In the genomic region with DNA sequence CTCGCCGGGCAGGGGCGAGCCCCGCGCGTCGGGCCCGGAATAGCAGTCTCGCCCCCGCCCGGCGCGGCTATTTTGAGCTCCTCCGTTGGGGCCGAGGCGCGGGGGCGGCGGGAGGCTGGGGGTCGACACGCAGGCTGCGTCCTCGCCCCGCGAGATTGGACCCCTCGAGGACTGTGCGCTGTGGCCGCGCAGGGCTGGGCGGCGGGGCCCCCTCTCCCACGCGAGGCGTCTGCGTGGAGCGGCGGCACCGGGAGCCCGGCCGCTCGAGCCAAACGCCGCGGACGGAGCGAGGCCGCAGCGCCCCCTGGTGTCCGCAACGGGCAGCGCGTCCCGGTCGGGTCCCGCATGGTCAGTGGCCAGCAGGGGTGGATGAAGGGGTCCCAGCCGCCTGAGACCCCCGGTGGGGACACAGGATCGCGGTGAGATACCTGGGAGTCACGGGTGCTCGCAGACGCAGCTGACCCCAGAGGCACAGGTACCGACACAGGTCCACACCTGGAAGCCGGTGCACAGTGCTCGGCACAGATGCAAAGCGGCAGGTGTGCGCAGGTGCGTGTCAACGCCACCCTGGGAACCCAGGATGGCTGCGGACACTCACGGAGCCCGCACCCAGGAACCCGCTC, we compare ENCODE assay signal across 8 cellular contexts. TPM values are rescaled to one million over a fixed set of nuclear protein-coding genes. Genes with fewer than 3 reads are reported as not detected.
DNase-seq lines count a peak whose midpoint lies in the region; ATAC-seq, FAIRE-seq and TF ChIP-seq lines count a peak whose summit lies in the region.

No MANE protein-coding gene starts in this region.

- H4K20me1 ChIP-seq in GM23248 (ENCODE audit: insufficient read depth) (no peaks in the 10 kb centered on the region), H1 (replicated peaks in 1 of 2; ENCODE audit: control insufficient read depth in 1 of 2, insufficient read depth in 2 of 2, low read length in 2 of 2) (peaks cover 5 to 15% of the 10 kb centered on the region in 2 experiments)

- peak overlapping the region; percentile 90 for H3K9ac ChIP-seq in GM23248
- H3K9ac ChIP-seq in H1 (replicated peaks in 1 of 4; ENCODE audit: extremely low read depth in 1 of 4, low read depth in 3 of 4, low read length in 3 of 4) = no peak overlapping the region; a peak in 2 of 7 replicates
- peak overlapping the region in 1 of 5 donors; percentile 49 for H3K9ac ChIP-seq in subcutaneous abdominal adipose tissue (ENCODE audit: low read length in 5 of 5)

- H3K9me3 Mint-ChIP-seq in activated CD8-positive, alpha-beta T cell treated with anti-CD3 and anti-CD28 coated beads for 36 hours = no peaks in the 10 kb centered on the region

- no peak overlapping the region for H3K56ac ChIP-seq in H1 (replicated peaks; ENCODE audit: insufficient read length, low read depth, low read length)

- peaks cover 10% of the 10 kb centered on the region; the same call in 1 of the 2 replicates for H3K36me3 ChIP-seq in GM23248 (ENCODE audit: low read depth)
- H3K36me3 ChIP-seq in H1 (ENCODE audit: control insufficient read depth in 2 of 4, insufficient read depth in 4 of 4, low read length in 3 of 4) = peaks cover 12 to 15% (median 15%) of the 10 kb centered on the region in 4 experiments
- peaks cover 0 to 13% (median 13%) of the 10 kb centered on the region in 5 donors for H3K36me3 ChIP-seq in subcutaneous abdominal adipose tissue (ENCODE audit: control insufficient read depth in 5 of 5, insufficient read depth in 5 of 5, low read length in 5 of 5)

- peaks cover 62% of the 10 kb centered on the region for H3K4me1 Mint-ChIP-seq in activated CD8-positive, alpha-beta T cell treated with anti-CD3 and anti-CD28 coated beads for 36 hours (ENCODE audit: low read depth)

- peak; percentile 55 to 75 for TF ChIP-seq RAD21 in H1 (IDR thresholded peaks at IDR 0.05 in 1 of 2, conservative IDR thresholded peaks at IDR 0.05 in 1 of 2; ENCODE audit: low read depth in 2 of 2, low read length in 2 of 2)

- H2AFZ ChIP-seq in GM23248 (0 out of 2 replicates have a peak overlapping the region, but pooled peaks have one; percentile 6), H1 (ENCODE audit: low read length) (no peak overlapping the region)

- no peak overlapping the region for H4K91ac ChIP-seq in H1 (replicated peaks; ENCODE audit: insufficient read length, low read length)

- TF ChIP-seq POLR2A in H1 (IDR thresholded peaks at IDR 0.05; ENCODE audit: control extremely low read depth in 1 of 2, low read depth in 2 of 2, low read length in 2 of 2) = no peak; a peak in 1 of 3 replicates

- peak overlapping the region; percentile 78 for H3K4ac ChIP-seq in H1 (replicated peaks; ENCODE audit: insufficient read length, low read depth, low read length)

- ATAC-seq in activated CD8-positive, alpha-beta T cell treated with anti-CD3 and anti-CD28 coated beads for 36 hours = peak; percentile 2
- no peak for ATAC-seq in GM19467 (IDR thresholded peaks at IDR 0.05; ENCODE audit: unreplicated experiment)

- 2% methylated on average over 31 to 65 of the region's 73 CpGs for WGBS in GM23248 (ENCODE audit: low coverage in 1 of 2, low lambda C conversion rate in 2 of 2, missing lambda C conversion rate in 2 of 2), 2 experiments
- WGBS in H1 (ENCODE audit: extremely low coverage in 1 of 2, insufficient coverage in 1 of 2, insufficient read length in 1 of 2, insufficient replicate concordance in 2 of 2, low coverage in 1 of 2, low lambda C conversion rate in 2 of 2, missing lambda C conversion rate in 1 of 2), 2 experiments = 11% methylated on average over 15 of the region's 73 CpGs; no CpG with 5 or more reads in 1 of the 2 experiments

- H2BK20ac ChIP-seq in H1 (ENCODE audit: low read length) = no peak overlapping the region

- H2BK120ac ChIP-seq in H1 (replicated peaks; ENCODE audit: low read depth, low read length) = no peak overlapping the region

- peaks cover 20% of the 10 kb centered on the region for H3F3A ChIP-seq in GM23248 (ENCODE audit: insufficient read depth)

- peak overlapping the region; percentile 87 for H3K4me2 ChIP-seq in GM23248 (ENCODE audit: unreplicated experiment)
- H3K4me2 ChIP-seq in H1 (ENCODE audit: insufficient read depth in 1 of 2, low read depth in 2 of 2, low read length in 2 of 2) = peak overlapping the region; percentile 82 to 83

- no peaks in the 10 kb centered on the region for H3K9me2 ChIP-seq in GM23248 (ENCODE audit: insufficient read depth)

- no peak for TF ChIP-seq EP300 in H1 (IDR thresholded peaks at IDR 0.05; ENCODE audit: borderline replicate concordance in 1 of 2, low read depth in 2 of 2, low read length in 2 of 2)

- no peak overlapping the region for H3K14ac ChIP-seq in H1 (ENCODE audit: insufficient read length)

- CTCF ChIA-PET in activated CD8-positive, alpha-beta T cell treated with anti-CD3 and anti-CD28 coated beads for 36 hours (lab: Charles Lee) = interaction anchor here (0.6 to 16.1 kb wide), 18 partner anchors 8 to 283 kb away, joined by 3 to 449 read pairs (median 4); a partner anchor contains a TSS
- CTCF ChIA-PET in H1 (lab: Charles Lee; ENCODE audit: partially characterized antibody) = interaction anchor here (0.7 to 15.9 kb wide), 20 partner anchors 12 to 580 kb away, joined by 3 to 212 read pairs (median 3); a partner anchor contains a TSS

- no peak overlapping the region for H2BK5ac ChIP-seq in H1 (ENCODE audit: low read depth, low read length)

- no peaks in the 10 kb centered on the region for H3K27me3 Mint-ChIP-seq in activated CD8-positive, alpha-beta T cell treated with anti-CD3 and anti-CD28 coated beads for 36 hours

- DNase-seq in DMS53 treated with DMSO at 0.1 percent for 48 hours (lab: John Stamatoyannopoulos, UW; ENCODE audit: unreplicated experiment) (peak; percentile 28), GM23248 (peak; percentile 79), NAMALWA (ENCODE audit: low spot score) (peak; percentile 62), H1 (ENCODE audit: low read depth in 1 of 2, low spot score in 2 of 2) (peak in 1 of 2 experiments; percentile 97), midbrain (lab: John Stamatoyannopoulos, UW) (peak; percentile 83)
- DNase-seq in activated CD8-positive, alpha-beta T cell treated with anti-CD3 and anti-CD28 coated beads for 36 hours = peak; percentile 66

- H3K27me3 ChIP-seq in GM23248 (replicated peaks; ENCODE audit: insufficient read depth) (no peaks in the 10 kb centered on the region), H1 (replicated peaks in 1 of 4; ENCODE audit: control insufficient read depth in 3 of 4, extremely low read depth in 1 of 4, insufficient read depth in 3 of 4, low read length in 3 of 4) (peaks cover 0 to 10% (median 5%) of the 10 kb centered on the region in 4 experiments; a peak in 4 of 7 replicates), subcutaneous abdominal adipose tissue (ENCODE audit: control insufficient read depth in 5 of 5, insufficient read depth in 4 of 5, low read length in 5 of 5) (no peaks in the 10 kb centered on the region)

- no peak overlapping the region for H2BK15ac ChIP-seq in H1 (ENCODE audit: low read length)

- H3K9me3 ChIP-seq in GM23248 (ENCODE audit: low read depth) (no peaks in the 10 kb centered on the region), H1 (ENCODE audit: insufficient read depth in 2 of 2, low read depth in 1 of 2, low read length in 1 of 2) (no peaks in the 10 kb centered on the region), subcutaneous abdominal adipose tissue (ENCODE audit: control insufficient read depth in 5 of 5, low read length in 5 of 5) (no peaks in the 10 kb centered on the region)

- peak; percentile 100 for TF ChIP-seq CTCF in activated CD8-positive, alpha-beta T cell treated with anti-CD3 and anti-CD28 coated beads for 36 hours (IDR thresholded peaks at IDR 0.05)
- peak; percentile 89 to 97 (median 96) for TF ChIP-seq CTCF in H1 (IDR thresholded peaks at IDR 0.05; ENCODE audit: control extremely low read depth in 1 of 3, insufficient read depth in 1 of 3, low read depth in 1 of 3, low read length in 3 of 3)

- POLR2A ChIA-PET in activated CD8-positive, alpha-beta T cell treated with anti-CD3 and anti-CD28 coated beads for 36 hours (lab: Charles Lee) = interaction anchor here (0.6 to 6.1 kb wide), 16 partner anchors 9 to 240 kb away, joined by 3 to 88 read pairs (median 3); a partner anchor contains a TSS
- POLR2A ChIA-PET in H1 (lab: Charles Lee; ENCODE audit: partially characterized antibody) = interaction anchor here (0.6 to 19.4 kb wide), 20 partner anchors 9 to 257 kb away, joined by 3 to 456 read pairs (median 4); a partner anchor contains a TSS

- peak overlapping the region; percentile 63 for H3K4me3 Mint-ChIP-seq in activated CD8-positive, alpha-beta T cell treated with anti-CD3 and anti-CD28 coated beads for 36 hours

- peaks cover 30% of the 10 kb centered on the region for H3K36me3 Mint-ChIP-seq in activated CD8-positive, alpha-beta T cell treated with anti-CD3 and anti-CD28 coated beads for 36 hours (ENCODE audit: low read depth)

- FAIRE-seq in H1 (lab: Jason Lieb, UNC) = no peak

- H4K5ac ChIP-seq in H1 (ENCODE audit: insufficient read length, low read depth, low read length) = no peak overlapping the region

- H3K79me2 ChIP-seq in GM23248 (ENCODE audit: insufficient read depth) (peaks cover 36% of the 10 kb centered on the region), H1 (ENCODE audit: control insufficient read depth in 1 of 2, insufficient read depth in 2 of 2, low read length in 2 of 2) (peaks cover 5 to 23% of the 10 kb centered on the region in 2 experiments)

- intact Hi-C loops in activated CD8-positive, alpha-beta T cell treated with anti-CD3 and anti-CD28 coated beads for 36 hours (cut with micrococcal nuclease) = loop anchor here (2.0 kb wide), 1 partner anchor 14 kb away; no protein-coding TSS in a partner anchor

- H2BK12ac ChIP-seq in H1 (ENCODE audit: low read depth, low read length) = 0 out of 2 replicates have a peak overlapping the region, but pooled peaks have one; percentile 19

- in situ Hi-C loops in GM23248 (cut with MboI) = no loop called here

- H3K18ac ChIP-seq in H1 (ENCODE audit: extremely low read depth, low read length) = peak overlapping the region; percentile 32; the same call in 1 of the 2 replicates

- peak overlapping the region; percentile 32 for H3K27ac Mint-ChIP-seq in activated CD8-positive, alpha-beta T cell treated with anti-CD3 and anti-CD28 coated beads for 36 hours

- peak overlapping the region; percentile 76 for H3K4me3 ChIP-seq in GM23248
- H3K4me3 ChIP-seq in H1 (ENCODE audit: extremely low read depth in 1 of 4, insufficient read depth in 2 of 4, low read depth in 3 of 4, low read length in 4 of 4) = peak overlapping the region; percentile 33 to 61 (median 42)
- H3K4me3 ChIP-seq in subcutaneous abdominal adipose tissue (ENCODE audit: low read depth in 1 of 5, low read length in 5 of 5) = peak overlapping the region in 4 of 5 donors; percentile 25 to 63 (median 46)

- H3K79me1 ChIP-seq in H1 (ENCODE audit: low read depth, low read length) = peaks cover 5% of the 10 kb centered on the region; the same call in 1 of the 2 replicates

- H3K27ac ChIP-seq in GM23248 (peak overlapping the region; percentile 97), H1 (ENCODE audit: low read depth, low read length) (no peak overlapping the region), subcutaneous abdominal adipose tissue (ENCODE audit: low read depth, low read length) (peak overlapping the region; percentile 89)

- peaks cover 44% of the 10 kb centered on the region for H3K4me1 ChIP-seq in GM23248 (ENCODE audit: insufficient read depth)
- H3K4me1 ChIP-seq in H1 (replicated peaks in 1 of 4; ENCODE audit: control insufficient read depth in 3 of 4, insufficient read depth in 4 of 4, low read length in 3 of 4) = peaks cover 4 to 60% (median 44%) of the 10 kb centered on the region in 4 experiments
- H3K4me1 ChIP-seq in subcutaneous abdominal adipose tissue (ENCODE audit: control insufficient read depth in 5 of 5, insufficient read depth in 5 of 5, low read length in 5 of 5) = peaks cover 21 to 75% (median 70%) of the 10 kb centered on the region in 5 donors

- H4K8ac ChIP-seq in H1 (ENCODE audit: extremely low read depth, insufficient read depth, low read length) = peak overlapping the region; percentile 4; the same call in 1 of the 2 replicates

- peaks cover 26% of the 10 kb centered on the region; the same call in 1 of the 2 replicates for H3K23me2 ChIP-seq in H1 (ENCODE audit: low read depth, low read length)

- no peak overlapping the region for H3K23ac ChIP-seq in H1 (ENCODE audit: insufficient read length)

- no peak overlapping the region for H2AK5ac ChIP-seq in H1 (ENCODE audit: low read depth, low read length)

RNA-seq across cellular contexts. Expression of a gene that starts 2.2 kb away (rescaled TPM):
- total RNA-seq in GM23248 (2014; rRNA removed; shearing (Covaris generic)) = 239 and 392 TPM in 2 replicates
- polyA plus RNA-seq in GM23248 (2016; fragmentation: Nextera tagmentation; extraction: Ambion mirVana) (163 and 185 TPM in 2 replicates), H1 (2011; rRNA removed) (199 and 331 TPM in 2 replicates)
- total RNA-seq in activated CD8-positive, alpha-beta T cell treated with anti-CD3 and anti-CD28 coated beads for 36 hours = 100 to 1,000 TPM; 161 to 180 TPM
- 175 TPM in 2 replicates for total RNA-seq in H1 (2021; fragmentation: NEBNext Ultra II Directional; extraction: Animal tissue kit (Norgen Biotek cat#: 25700))
- polyA plus RNA-seq in H1 (2011; cell fraction: cytosol; rRNA removed) = 472 TPM
- 581 TPM for polyA plus RNA-seq in H1 (2011; cell fraction: nucleus; rRNA removed)
- 213 to 357 TPM (median 316 TPM) in 4 replicates for polyA plus RNA-seq in H1 (2012, experiment 1 of 2)
- polyA plus RNA-seq in H1 (2012, experiment 2 of 2) = 95.1 TPM
- 151 TPM for polyA plus RNA-seq in H1 (2013, experiment 1 of 2)
- 135 TPM for polyA plus RNA-seq in H1 (2013, experiment 2 of 2)
- polyA minus RNA-seq in H1 (2011; rRNA and poly(A)+ RNA removed) = 44.5 and 56.0 TPM in 2 replicates
- 77.4 TPM for polyA minus RNA-seq in H1 (2011; cell fraction: cytosol; rRNA and poly(A)+ RNA removed)
- polyA minus RNA-seq in H1 (2011; cell fraction: nucleus; rRNA and poly(A)+ RNA removed) = 99.9 TPM

RNA-seq across cellular contexts. Expression of a gene that starts 8.4 kb away (rescaled TPM):
- 61.5 and 84.5 TPM in 2 replicates for total RNA-seq in GM23248 (2014; rRNA removed; shearing (Covaris generic))
- polyA plus RNA-seq in GM23248 (2016; fragmentation: Nextera tagmentation; extraction: Ambion mirVana) = 67.8 and 81.6 TPM in 2 replicates
- 10 to 100 TPM; 77.0 to 88.0 TPM for total RNA-seq in activated CD8-positive, alpha-beta T cell treated with anti-CD3 and anti-CD28 coated beads for 36 hours
- total RNA-seq in H1 (2021; fragmentation: NEBNext Ultra II Directional; extraction: Animal tissue kit (Norgen Biotek cat#: 25700)) = 44.5 and 54.6 TPM in 2 replicates
- 125 and 159 TPM in 2 replicates for polyA plus RNA-seq in H1 (2011; rRNA removed)
- polyA plus RNA-seq in H1 (2011; cell fraction: cytosol; rRNA removed) = 76.1 TPM
- 72.4 TPM for polyA plus RNA-seq in H1 (2011; cell fraction: nucleus; rRNA removed)
- polyA plus RNA-seq in H1 (2012, experiment 1 of 2) = 39.9 to 68.4 TPM (median 61.5 TPM) in 4 replicates
- 79.3 TPM for polyA plus RNA-seq in H1 (2012, experiment 2 of 2)
- 50.0 TPM for polyA plus RNA-seq in H1 (2013, experiment 1 of 2)
- polyA plus RNA-seq in H1 (2013, experiment 2 of 2) = 59.2 TPM
- 6.8 and 9.7 TPM in 2 replicates for polyA minus RNA-seq in H1 (2011; rRNA and poly(A)+ RNA removed)
- 22.8 TPM for polyA minus RNA-seq in H1 (2011; cell fraction: cytosol; rRNA and poly(A)+ RNA removed)
- 20.8 TPM for polyA minus RNA-seq in H1 (2011; cell fraction: nucleus; rRNA and poly(A)+ RNA removed)

RNA-seq across cellular contexts. Expression of a gene that starts 18.5 kb away (rescaled TPM):
- total RNA-seq in GM23248 (2014; rRNA removed; shearing (Covaris generic)) = 9.4 and 18.5 TPM in 2 replicates
- polyA plus RNA-seq in GM23248 (2016; fragmentation: Nextera tagmentation; extraction: Ambion mirVana) = 3.1 and 4.0 TPM in 2 replicates
- 10 to 100 TPM; 41.1 to 43.9 TPM for total RNA-seq in activated CD8-positive, alpha-beta T cell treated with anti-CD3 and anti-CD28 coated beads for 36 hours
- total RNA-seq in H1 (2021; fragmentation: NEBNext Ultra II Directional; extraction: Animal tissue kit (Norgen Biotek cat#: 25700)) = 159 and 166 TPM in 2 replicates
- 39.8 and 86.0 TPM in 2 replicates for polyA plus RNA-seq in H1 (2011; rRNA removed)
- polyA plus RNA-seq in H1 (2011; cell fraction: cytosol; rRNA removed) = 38.5 TPM
- 85.2 TPM for polyA plus RNA-seq in H1 (2011; cell fraction: nucleus; rRNA removed)
- polyA plus RNA-seq in H1 (2012, experiment 1 of 2) = 58.2 to 110 TPM (median 92.2 TPM) in 4 replicates
- 90.5 TPM for polyA plus RNA-seq in H1 (2012, experiment 2 of 2)
- 95.6 TPM for polyA plus RNA-seq in H1 (2013, experiment 1 of 2)
- 90.3 TPM for polyA plus RNA-seq in H1 (2013, experiment 2 of 2)
- polyA minus RNA-seq in H1 (2011; rRNA and poly(A)+ RNA removed) = 10.3 and 14.3 TPM in 2 replicates
- 86.0 TPM for polyA minus RNA-seq in H1 (2011; cell fraction: cytosol; rRNA and poly(A)+ RNA removed)
- polyA minus RNA-seq in H1 (2011; cell fraction: nucleus; rRNA and poly(A)+ RNA removed) = 55.2 TPM

RNA-seq across cellular contexts. Expression of a gene that starts 18.7 kb away (rescaled TPM):
- total RNA-seq in GM23248 (2014; rRNA removed; shearing (Covaris generic)) = not detected in 2 replicates
- polyA plus RNA-seq in GM23248 (2016; fragmentation: Nextera tagmentation; extraction: Ambion mirVana) = not detected in 2 replicates
- total RNA-seq in activated CD8-positive, alpha-beta T cell treated with anti-CD3 and anti-CD28 coated beads for 36 hours = not detected
- 7.0 and 10.3 TPM in 2 replicates for total RNA-seq in H1 (2021; fragmentation: NEBNext Ultra II Directional; extraction: Animal tissue kit (Norgen Biotek cat#: 25700))
- 4.0 and 10.1 TPM in 2 replicates for polyA plus RNA-seq in H1 (2011; rRNA removed)
- 4.0 TPM for polyA plus RNA-seq in H1 (2011; cell fraction: cytosol; rRNA removed)
- polyA plus RNA-seq in H1 (2011; cell fraction: nucleus; rRNA removed) = 7.2 TPM
- polyA plus RNA-seq in H1 (2012, experiment 1 of 2) = 2.0 to 9.1 TPM (median 7.0 TPM) in 4 replicates
- 7.5 TPM for polyA plus RNA-seq in H1 (2012, experiment 2 of 2)
- polyA plus RNA-seq in H1 (2013, experiment 1 of 2) = 10.3 TPM
- polyA plus RNA-seq in H1 (2013, experiment 2 of 2) = 10.9 TPM
- polyA minus RNA-seq in H1 (2011; rRNA and poly(A)+ RNA removed) = 0.63 and 1.6 TPM in 2 replicates
- 9.2 TPM for polyA minus RNA-seq in H1 (2011; cell fraction: cytosol; rRNA and poly(A)+ RNA removed)
- polyA minus RNA-seq in H1 (2011; cell fraction: nucleus; rRNA and poly(A)+ RNA removed) = 6.9 TPM

RNA-seq across cellular contexts. Expression of a gene that starts 25.4 kb away (rescaled TPM):
- total RNA-seq in GM23248 (2014; rRNA removed; shearing (Covaris generic)) = 27.4 and 38.9 TPM in 2 replicates
- 287 and 290 TPM in 2 replicates for polyA plus RNA-seq in GM23248 (2016; fragmentation: Nextera tagmentation; extraction: Ambion mirVana)
- 100 to 1,000 TPM; 186 to 199 TPM for total RNA-seq in activated CD8-positive, alpha-beta T cell treated with anti-CD3 and anti-CD28 coated beads for 36 hours
- total RNA-seq in H1 (2021; fragmentation: NEBNext Ultra II Directional; extraction: Animal tissue kit (Norgen Biotek cat#: 25700)) = 174 and 182 TPM in 2 replicates
- polyA plus RNA-seq in H1 (2011; rRNA removed) = 249 and 338 TPM in 2 replicates
- 142 TPM for polyA plus RNA-seq in H1 (2011; cell fraction: cytosol; rRNA removed)
- 120 TPM for polyA plus RNA-seq in H1 (2011; cell fraction: nucleus; rRNA removed)
- polyA plus RNA-seq in H1 (2012, experiment 1 of 2) = 87.3 to 189 TPM (median 180 TPM) in 4 replicates
- polyA plus RNA-seq in H1 (2012, experiment 2 of 2) = 328 TPM
- 148 TPM for polyA plus RNA-seq in H1 (2013, experiment 1 of 2)
- polyA plus RNA-seq in H1 (2013, experiment 2 of 2) = 145 TPM
- 13.4 and 18.6 TPM in 2 replicates for polyA minus RNA-seq in H1 (2011; rRNA and poly(A)+ RNA removed)
- polyA minus RNA-seq in H1 (2011; cell fraction: cytosol; rRNA and poly(A)+ RNA removed) = 118 TPM
- 40.2 TPM for polyA minus RNA-seq in H1 (2011; cell fraction: nucleus; rRNA and poly(A)+ RNA removed)
